In the genomic region with DNA sequence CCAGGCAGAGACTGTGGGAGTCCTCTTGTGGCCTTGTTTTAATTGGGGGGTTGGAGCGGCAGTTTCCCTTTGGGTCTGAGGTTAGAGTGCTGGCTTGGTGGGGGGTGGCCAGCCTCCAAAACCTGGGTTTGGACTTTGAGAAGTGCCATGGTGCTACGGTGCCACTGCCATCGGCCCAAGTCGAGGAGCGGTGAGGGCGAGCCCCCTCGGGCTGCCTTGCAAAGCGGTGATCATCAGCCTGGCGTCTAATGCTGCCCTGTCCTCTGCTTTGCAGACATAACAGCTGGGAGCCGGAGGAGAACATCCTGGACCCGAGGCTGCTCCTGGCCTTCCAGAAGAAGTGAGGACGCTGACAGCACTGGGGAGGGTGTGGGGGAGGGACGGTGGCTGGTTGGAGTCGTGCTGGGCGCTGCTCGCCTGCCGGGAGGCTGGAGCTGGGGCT, we compare ENCODE assay signal across 8 cellular contexts. TPM values are rescaled to one million over a fixed set of nuclear protein-coding genes. Genes with fewer than 3 reads are reported as not detected.
DNase-seq lines count a peak whose midpoint lies in the region; ATAC-seq and TF ChIP-seq lines count a peak whose summit lies in the region.

No MANE protein-coding gene starts in this region.

- peak overlapping the region; percentile 80; the same call in 1 of the 2 replicates for H3K4me3 ChIP-seq in ACC112 (ENCODE audit: low read depth, low read length)
- H3K4me3 ChIP-seq in HFF-Myc (replicated peaks; ENCODE audit: low read depth, low read length) = peak overlapping the region; percentile 61
- peak overlapping the region; percentile 55 for H3K4me3 ChIP-seq in astrocyte of the cerebellum (ENCODE audit: low read depth, low read length)
- H3K4me3 ChIP-seq in lower lobe of right lung = peak overlapping the region; percentile 75

- no peaks in the 10 kb centered on the region for H3K9me3 ChIP-seq in lower lobe of right lung

- ATAC-seq in lower lobe of right lung = no peak
- no peak for ATAC-seq in HG03175 (IDR thresholded peaks at IDR 0.05; ENCODE audit: unreplicated experiment)

- H3K79me2 ChIP-seq in ACC112 (ENCODE audit: control insufficient read depth, insufficient read depth, low read length, unreplicated experiment) = no peaks in the 10 kb centered on the region

- in situ Hi-C loops in astrocyte of the cerebellum (cut with HindIII; ENCODE audit: low sequenced_read_pairs) = no loop called here

- no peak for TF ChIP-seq CTCF in HFF-Myc (IDR thresholded peaks at IDR 0.05; ENCODE audit: low read depth, low read length, missing control alignments)
- TF ChIP-seq CTCF in astrocyte of the cerebellum (IDR thresholded peaks at IDR 0.05; ENCODE audit: low read depth, low read length, missing control alignments) = no peak
- no peak for TF ChIP-seq CTCF in lower lobe of right lung (IDR thresholded peaks at IDR 0.05)

- H3K36me3 ChIP-seq in ACC112 (ENCODE audit: insufficient read depth, low read length) (no peaks in the 10 kb centered on the region), lower lobe of right lung (no peaks in the 10 kb centered on the region)

- H3K27ac ChIP-seq in ACC112 (ENCODE audit: low read depth, low read length) (no peak overlapping the region), lower lobe of right lung (no peak overlapping the region)

- DNase-seq in HFF-Myc (ENCODE audit: extremely low read depth, low read depth) = no peak
- DNase-seq in astrocyte of the cerebellum (ENCODE audit: low read depth) = no peak
- peak; percentile 43 for DNase-seq in lower lobe of right lung
- no peak for DNase-seq in HT-29 (ENCODE audit: low spot score)
- DNase-seq in stimulated activated CD8-positive, alpha-beta memory T cell treated with anti-CD3 and anti-CD28 coated beads, Interleukin-4, amount 100 ng/mL, for 48 hours = no peak
- DNase-seq in NCI-H1092 (lab: John Stamatoyannopoulos, UW) = no peak

- no peaks in the 10 kb centered on the region for H3K4me1 ChIP-seq in ACC112 (ENCODE audit: control insufficient read depth, insufficient read depth, low read length, unreplicated experiment)
- H3K4me1 ChIP-seq in lower lobe of right lung = peaks cover 22% of the 10 kb centered on the region

- intact Hi-C loops in lower lobe of right lung (cut with DNase I) = no loop called here

- H3K27me3 ChIP-seq in ACC112 (ENCODE audit: insufficient read depth, low read length) = peaks cover 40% of the 10 kb centered on the region
- peaks cover 54% of the 10 kb centered on the region for H3K27me3 ChIP-seq in lower lobe of right lung (ENCODE audit: low read depth)

- no peak overlapping the region for H2AFZ ChIP-seq in ACC112 (ENCODE audit: low read length, unreplicated experiment)

RNA-seq across cellular contexts. Expression of a gene that starts 1.2 kb away (rescaled TPM):
- 3.9 TPM for total RNA-seq in lower lobe of right lung
- 9.5 and 13.4 TPM in 2 replicates for total RNA-seq in HT-29 (2014; rRNA removed; shearing (Covaris generic))

RNA-seq across cellular contexts. Expression of a gene that starts 17.8 kb away (rescaled TPM):
- 5.8 TPM for total RNA-seq in lower lobe of right lung
- 14.4 and 14.9 TPM in 2 replicates for total RNA-seq in HT-29 (2014; rRNA removed; shearing (Covaris generic))

RNA-seq across cellular contexts. Expression of a gene that starts 48.4 kb away (rescaled TPM):
- total RNA-seq in lower lobe of right lung = 0.18 TPM
- total RNA-seq in HT-29 (2014; rRNA removed; shearing (Covaris generic)) = not detected in 2 replicates
